Comparison of ENCODE assay signal across 21 cellular contexts in the genomic region with DNA sequence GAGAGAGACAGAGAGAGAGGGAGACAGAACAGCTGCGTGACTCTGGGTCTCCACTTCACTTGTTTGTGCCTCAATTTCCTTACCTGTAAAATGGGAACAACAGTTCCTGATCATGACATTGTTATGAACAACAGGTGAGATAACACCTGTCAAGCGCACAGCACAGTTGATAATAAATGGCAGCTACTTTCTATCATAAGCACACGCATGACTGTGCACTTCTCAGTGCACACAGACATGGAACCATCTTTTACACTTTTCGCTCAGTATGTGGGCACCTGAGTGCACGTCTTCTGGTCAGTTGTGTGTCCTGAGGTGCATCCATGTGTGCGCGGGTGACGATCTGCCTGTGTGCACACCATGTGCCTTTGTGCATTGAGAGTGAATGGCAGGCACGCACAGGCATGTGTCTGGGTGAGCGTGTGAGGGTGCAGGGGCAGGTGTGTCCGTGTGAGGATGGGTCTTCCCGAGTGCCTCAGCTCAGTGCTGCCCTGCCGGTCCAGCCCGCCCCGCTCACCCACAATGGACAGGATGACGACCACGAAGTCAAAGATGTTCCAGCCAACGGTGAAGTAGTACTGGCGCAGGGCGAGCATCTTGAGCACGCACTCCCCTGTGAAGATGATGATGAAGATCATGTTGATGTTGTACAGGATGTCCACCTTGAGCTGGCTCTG. TPM values are rescaled to one million over a fixed set of nuclear protein-coding genes. Genes with fewer than 3 reads are reported as not detected.
DNase-seq lines count a peak whose midpoint lies in the region; ATAC-seq, FAIRE-seq and TF ChIP-seq lines count a peak whose summit lies in the region.
"Had no signal": no experiment of that assay in that cellular context is flagged by ENCODE, and none has a peak within 500 bp of the region (broad histone marks: within the 10 kb centered on the region; RNA-seq: fewer than 3 reads in every experiment).

No MANE protein-coding gene starts in this region.

- H3K4me2 ChIP-seq in OCI-LY1 (ENCODE audit: low read length), result no peak overlapping the region

- no peak overlapping the region for H3K9ac ChIP-seq in OCI-LY1 (ENCODE audit: low read length)

- no peaks in the 10 kb centered on the region for H4K20me1 ChIP-seq in OCI-LY1 (ENCODE audit: insufficient read depth, low read length)

- POLR2A ChIA-PET in activated CD4-positive, alpha-beta T cell treated with anti-CD3 and anti-CD28 coated beads, Interleukin-2, amount 10 ng/mL, durations not matched to agents 7 days and 5 days (lab: Charles Lee), result no interaction called here

- H3K36me3 ChIP-seq in OCI-LY1 (ENCODE audit: insufficient read depth, low read length) (peaks cover 5% of the 10 kb centered on the region; the same call in 1 of the 2 replicates), bronchial epithelial cell (ENCODE audit: control insufficient read depth, insufficient read depth, low read length) (no peaks in the 10 kb centered on the region)

- H3K27ac ChIP-seq in OCI-LY1 (ENCODE audit: low read depth, low read length, poor library complexity, severe bottlenecking), result peak overlapping the region; percentile 99
- H3K27ac ChIP-seq: 22Rv1 had no signal

- H3K27ac Mint-ChIP-seq in activated CD4-positive, alpha-beta T cell treated with anti-CD3 and anti-CD28 coated beads, Interleukin-2, amount 10 ng/mL, durations not matched to agents 7 days and 5 days, result peak overlapping the region; percentile 5
- H3K27ac Mint-ChIP-seq in stimulated activated effector memory CD8-positive, alpha-beta T cell treated with anti-CD3 and anti-CD28 coated beads, Interleukin-12 subunit alpha, Interleukin-12 subunit beta, amount 100 ng/mL, for 72 hours, result peak overlapping the region; percentile 73
- no peak overlapping the region for H3K27ac Mint-ChIP-seq in activated naive CD8-positive, alpha-beta T cell treated with anti-CD3 and anti-CD28 coated beads, Interleukin-2, amount 50 U/mL, for 24 hours

- TF ChIP-seq CTCF in OCI-LY1 (IDR thresholded peaks at IDR 0.05; ENCODE audit: low read length) (no peak), bronchial epithelial cell (IDR thresholded peaks at IDR 0.05; ENCODE audit: insufficient read depth, low read length, severe bottlenecking) (no peak)

- H3K27me3 ChIP-seq in OCI-LY1 (ENCODE audit: insufficient read depth, low read length) (no peaks in the 10 kb centered on the region), bronchial epithelial cell (ENCODE audit: control insufficient read depth, insufficient read depth, low read length) (no peaks in the 10 kb centered on the region)

- no peaks in the 10 kb centered on the region for H3K9me3 Mint-ChIP-seq in activated CD4-positive, alpha-beta T cell treated with anti-CD3 and anti-CD28 coated beads, Interleukin-2, amount 10 ng/mL, durations not matched to agents 7 days and 5 days
- no peaks in the 10 kb centered on the region for H3K9me3 Mint-ChIP-seq in stimulated activated effector memory CD8-positive, alpha-beta T cell treated with anti-CD3 and anti-CD28 coated beads, Interleukin-12 subunit alpha, Interleukin-12 subunit beta, amount 100 ng/mL, for 72 hours
- no peaks in the 10 kb centered on the region for H3K9me3 Mint-ChIP-seq in activated naive CD8-positive, alpha-beta T cell treated with anti-CD3 and anti-CD28 coated beads, Interleukin-2, amount 50 U/mL, for 24 hours

- H2AFZ ChIP-seq in OCI-LY1 (ENCODE audit: low read length), result no peak overlapping the region

- no peak overlapping the region for H3K4me3 Mint-ChIP-seq in activated CD4-positive, alpha-beta T cell treated with anti-CD3 and anti-CD28 coated beads, Interleukin-2, amount 10 ng/mL, durations not matched to agents 7 days and 5 days
- H3K4me3 Mint-ChIP-seq in stimulated activated effector memory CD8-positive, alpha-beta T cell treated with anti-CD3 and anti-CD28 coated beads, Interleukin-12 subunit alpha, Interleukin-12 subunit beta, amount 100 ng/mL, for 72 hours, result no peak overlapping the region
- no peak overlapping the region for H3K4me3 Mint-ChIP-seq in activated naive CD8-positive, alpha-beta T cell treated with anti-CD3 and anti-CD28 coated beads, Interleukin-2, amount 50 U/mL, for 24 hours

- H3K4me3 ChIP-seq in OCI-LY1 (ENCODE audit: low read depth, low read length, poor library complexity, severe bottlenecking), result no peak overlapping the region
- H3K4me3 ChIP-seq in bronchial epithelial cell (ENCODE audit: low read depth, low read length), result no peak overlapping the region

- peak; percentile 92 for FAIRE-seq in bronchial epithelial cell (lab: Jason Lieb, UNC)
- FAIRE-seq: GM19239, H54 had no signal

- no peaks in the 10 kb centered on the region for H3K36me3 Mint-ChIP-seq in activated CD4-positive, alpha-beta T cell treated with anti-CD3 and anti-CD28 coated beads, Interleukin-2, amount 10 ng/mL, durations not matched to agents 7 days and 5 days (ENCODE audit: low read depth)
- no peaks in the 10 kb centered on the region for H3K36me3 Mint-ChIP-seq in stimulated activated effector memory CD8-positive, alpha-beta T cell treated with anti-CD3 and anti-CD28 coated beads, Interleukin-12 subunit alpha, Interleukin-12 subunit beta, amount 100 ng/mL, for 72 hours
- no peaks in the 10 kb centered on the region for H3K36me3 Mint-ChIP-seq in activated naive CD8-positive, alpha-beta T cell treated with anti-CD3 and anti-CD28 coated beads, Interleukin-2, amount 50 U/mL, for 24 hours (ENCODE audit: low read depth)

- ATAC-seq in stimulated activated effector memory CD8-positive, alpha-beta T cell treated with anti-CD3 and anti-CD28 coated beads, Interleukin-12 subunit alpha, Interleukin-12 subunit beta, amount 100 ng/mL, for 72 hours, result no peak
- no peak for ATAC-seq in activated naive CD8-positive, alpha-beta T cell treated with anti-CD3 and anti-CD28 coated beads, Interleukin-2, amount 50 U/mL, for 24 hours

- no peaks in the 10 kb centered on the region for H3K9me2 ChIP-seq in OCI-LY1 (ENCODE audit: low read depth, low read length)

- H3K4me1 ChIP-seq in OCI-LY1 (ENCODE audit: insufficient read depth, low read length, severe bottlenecking), result peaks cover 81% of the 10 kb centered on the region

- peaks cover 11% of the 10 kb centered on the region for H3K27me3 Mint-ChIP-seq in activated CD4-positive, alpha-beta T cell treated with anti-CD3 and anti-CD28 coated beads, Interleukin-2, amount 10 ng/mL, durations not matched to agents 7 days and 5 days
- H3K27me3 Mint-ChIP-seq in activated naive CD8-positive, alpha-beta T cell treated with anti-CD3 and anti-CD28 coated beads, Interleukin-2, amount 50 U/mL, for 24 hours, result no peaks in the 10 kb centered on the region

- no peaks in the 10 kb centered on the region for H3K79me2 ChIP-seq in OCI-LY1 (ENCODE audit: insufficient read depth, low read length)

- CTCF ChIA-PET in activated CD4-positive, alpha-beta T cell treated with anti-CD3 and anti-CD28 coated beads, Interleukin-2, amount 10 ng/mL, durations not matched to agents 7 days and 5 days (lab: Charles Lee), result interaction anchor here (0.6 to 3.2 kb wide), 5 partner anchors 10 to 83 kb away, joined by 3 to 11 read pairs (median 4); a partner anchor contains a TSS

- H3F3A ChIP-seq in OCI-LY1 (ENCODE audit: insufficient read depth, low read length), result no peaks in the 10 kb centered on the region

- H3K9me3 ChIP-seq in OCI-LY1 (ENCODE audit: low read length), result no peaks in the 10 kb centered on the region

- peaks cover 31% of the 10 kb centered on the region for H3K4me1 Mint-ChIP-seq in activated CD4-positive, alpha-beta T cell treated with anti-CD3 and anti-CD28 coated beads, Interleukin-2, amount 10 ng/mL, durations not matched to agents 7 days and 5 days
- H3K4me1 Mint-ChIP-seq in stimulated activated effector memory CD8-positive, alpha-beta T cell treated with anti-CD3 and anti-CD28 coated beads, Interleukin-12 subunit alpha, Interleukin-12 subunit beta, amount 100 ng/mL, for 72 hours, result peaks cover 48% of the 10 kb centered on the region
- peaks cover 23% of the 10 kb centered on the region for H3K4me1 Mint-ChIP-seq in activated naive CD8-positive, alpha-beta T cell treated with anti-CD3 and anti-CD28 coated beads, Interleukin-2, amount 50 U/mL, for 24 hours

- no peak for DNase-seq in activated CD4-positive, alpha-beta T cell treated with anti-CD3 and anti-CD28 coated beads, Interleukin-2, amount 10 ng/mL, durations not matched to agents 7 days and 5 days
- no peak for DNase-seq in activated CD4-positive, alpha-beta T cell treated with anti-CD3 and anti-CD28 coated beads for 4 hours
- DNase-seq in bronchial epithelial cell (ENCODE audit: low read depth) (no peak), NCI-H774 (lab: John Stamatoyannopoulos, UW) (no peak), DMS 273 (lab: John Stamatoyannopoulos, UW; ENCODE audit: unreplicated experiment) (no peak)
- DNase-seq in stimulated activated effector memory CD8-positive, alpha-beta T cell treated with anti-CD3 and anti-CD28 coated beads, Interleukin-12 subunit alpha, Interleukin-12 subunit beta, amount 100 ng/mL, for 72 hours (ENCODE audit: low spot score in 2 of 2), result no peak
- DNase-seq in activated naive CD8-positive, alpha-beta T cell treated with anti-CD3 and anti-CD28 coated beads, Interleukin-2, amount 50 U/mL, for 24 hours, result no peak
- DNase-seq: ACHN, KBM-7, MM.1S, NCI-H2029, NCI-H446, NCI-H524 treated with DMSO at 0.1 percent for 48 hours, RPMI8226, SHP77 had no signal

RNA-seq across cellular contexts. Expression of a gene that starts 10.3 kb away (rescaled TPM):
- 10 to 100 TPM; 34.6 to 39.9 TPM for total RNA-seq in activated CD4-positive, alpha-beta T cell treated with anti-CD3 and anti-CD28 coated beads, Interleukin-2, amount 10 ng/mL, durations not matched to agents 7 days and 5 days
- total RNA-seq in bronchial epithelial cell, result not detected in 2 replicates
- total RNA-seq: HT-29 had no signal

RNA-seq across cellular contexts. Expression of a gene that starts 23.8 kb away (rescaled TPM):
- total RNA-seq in activated CD4-positive, alpha-beta T cell treated with anti-CD3 and anti-CD28 coated beads, Interleukin-2, amount 10 ng/mL, durations not matched to agents 7 days and 5 days, result not detected
- total RNA-seq in bronchial epithelial cell, result not detected in 2 replicates
- total RNA-seq: HT-29, SK-MEL-5 had no signal

RNA-seq across cellular contexts. Expression of a gene that starts 30.3 kb away (rescaled TPM):
- total RNA-seq in activated CD4-positive, alpha-beta T cell treated with anti-CD3 and anti-CD28 coated beads, Interleukin-2, amount 10 ng/mL, durations not matched to agents 7 days and 5 days, result under 1 TPM; 0.04 to 0.17 TPM
- under 0.01 and 0.90 TPM in 2 replicates for total RNA-seq in bronchial epithelial cell
- total RNA-seq: HT-29, SK-MEL-5 had no signal

RNA-seq across cellular contexts. Expression of a gene that starts 31.4 kb away (rescaled TPM):
- total RNA-seq in activated CD4-positive, alpha-beta T cell treated with anti-CD3 and anti-CD28 coated beads, Interleukin-2, amount 10 ng/mL, durations not matched to agents 7 days and 5 days, result not detected
- total RNA-seq in bronchial epithelial cell, result not detected in 2 replicates
- total RNA-seq: HT-29, SK-MEL-5 had no signal

RNA-seq across cellular contexts. Expression of a gene that starts 46.1 kb away (rescaled TPM):
- total RNA-seq in activated CD4-positive, alpha-beta T cell treated with anti-CD3 and anti-CD28 coated beads, Interleukin-2, amount 10 ng/mL, durations not matched to agents 7 days and 5 days, result not detected
- total RNA-seq in bronchial epithelial cell, result not detected in 2 replicates
- total RNA-seq: HT-29, SK-MEL-5 had no signal

Comparison
In these comparisons a context has a peak if more than half of its experiments do, and no peak if none do; other contexts are left out.
1. RNA of a gene that starts 10.3 kb away (total RNA-seq): 34.6 to 39.9 TPM in activated CD4-positive, alpha-beta T cell treated with anti-CD3 and anti-CD28 coated beads, Interleukin-2, amount 10 ng/mL, durations not matched to agents 7 days and 5 days; not detected in bronchial epithelial cell; every median in the first group is over 10 times any median in the second.